8 cellular contexts compared by ENCODE assay signal in genomic region chrX:9873952-9874351, GRCh38.
DNase-seq lines count a peak whose midpoint lies in the region; ATAC-seq and TF ChIP-seq lines count a peak whose summit lies in the region.

No MANE protein-coding gene starts in this region.

- DNase-seq in DMS53 (lab: John Stamatoyannopoulos, UW) (peak; percentile 56), T-helper 9 cell (peak; percentile 15), caudate nucleus (lab: John Stamatoyannopoulos, UW) (peak in 37 of 61 donors; percentile 0 to 61 (median 9)), middle frontal gyrus (ENCODE audit: extremely low spot score, low spot score) (peak; percentile 34), upper lobe of left lung (peak in 1 of 2 donors; percentile 65)
- peak; percentile 30 for DNase-seq in Jurkat, Clone E6-1 (ENCODE audit: low read depth, low spot score)

- ATAC-seq in GM19438 (IDR thresholded peaks at IDR 0.05; ENCODE audit: low read depth, unreplicated experiment) (peak; percentile 93), upper lobe of left lung (ENCODE audit: low FRiP score in 2 of 2) (peak in 1 of 2 donors; percentile 75), HG03521 (IDR thresholded peaks at IDR 0.05; ENCODE audit: unreplicated experiment) (no peak)

- H3K4me3 ChIP-seq in Jurkat, Clone E6-1 (ENCODE audit: low read length), result no peak overlapping the region
- H3K4me3 ChIP-seq in upper lobe of left lung, result no peak overlapping the region

- TF ChIP-seq EP300 in upper lobe of left lung (IDR thresholded peaks at IDR 0.05), result no peak

- H3K36me3 ChIP-seq in upper lobe of left lung, result no peaks in the 10 kb centered on the region

- H3K4me1 ChIP-seq in upper lobe of left lung, result peaks cover 0 to 5% (median 0%) of the 10 kb centered on the region in 4 donors

- no peak for TF ChIP-seq POLR2A in upper lobe of left lung (IDR thresholded peaks at IDR 0.05)

- TF ChIP-seq CTCF in upper lobe of left lung (IDR thresholded peaks at IDR 0.05), result peak; percentile 35 to 67 (median 50)

- no peaks in the 10 kb centered on the region for H3K9me3 ChIP-seq in upper lobe of left lung

- whole genome bisulfite sequencing in upper lobe of left lung, 2 donors, result 39 to 53% methylated on average over 9 of the region's 9 CpGs

- no peaks in the 10 kb centered on the region for H3K27me3 ChIP-seq in upper lobe of left lung

- H3K27ac ChIP-seq in caudate nucleus (ENCODE audit: low read depth, low read length) (no peak overlapping the region), upper lobe of left lung (peak overlapping the region in 2 of 4 donors; percentile 9 to 40)
